ENCODE assay signal across 23 cellular contexts in genomic region chr2:217671871-217672270, GRCh38.
"Had no signal": no experiment of that assay in that cellular context is flagged by ENCODE, and none has a peak within 500 bp of the region (broad histone marks: within the 10 kb centered on the region; RNA-seq: fewer than 3 reads in every experiment).

No MANE protein-coding gene starts in this region.

- DNase-seq: activated B cell treated with CpG ODN at 0.5 μM for 24 hours; activated CD8-positive, alpha-beta memory T cell treated with anti-CD3 and anti-CD28 coated beads, Interleukin-2, amount 10 ng/mL, durations not matched to agents 7 days and 5 days; activated CD8-positive, alpha-beta T cell treated with anti-CD3 and anti-CD28 coated beads, Interleukin-2, amount 10 ng/mL, durations not matched to agents 7 days and 5 days; activated T-cell treated with anti-CD3 and anti-CD28 coated beads, Interleukin-2, amount 50 U/mL, for 48 hours; dermis blood vessel endothelial cell; effector CD8-positive, alpha-beta T cell; erythroblast; foreskin melanocyte; left lung; lower lobe of right lung; mesenchymal stem cell; naive thymus-derived CD8-positive, alpha-beta T cell; nucleus accumbens; psoas muscle; stimulated activated CD4-positive, alpha-beta T cell treated with anti-CD3 and anti-CD28 coated beads, Interleukin-2, amount 100 ng/mL, for 48 hours; stimulated activated naive CD4-positive, alpha-beta T cell treated with Interleukin-2 at 50 U/mL for 16 hours; T-helper 2 cell had no signal

- H3K27ac ChIP-seq: left lung, lower lobe of right lung, parathyroid adenoma, psoas muscle, thyroid gland had no signal

- H3K4me1 Mint-ChIP-seq: activated B cell treated with CpG ODN at 0.5 μM for 24 hours; activated CD8-positive, alpha-beta memory T cell treated with anti-CD3 and anti-CD28 coated beads, Interleukin-2, amount 10 ng/mL, durations not matched to agents 7 days and 5 days; activated naive CD4-positive, alpha-beta T cell treated with anti-CD3 and anti-CD28 coated beads, Interleukin-2, amount 50 U/mL, for 24 hours; naive thymus-derived CD8-positive, alpha-beta T cell; neural crest cell had no signal

- H3K9me3 ChIP-seq: left lung, lower lobe of right lung, psoas muscle, thyroid gland had no signal

- H3K36me3 Mint-ChIP-seq: activated CD8-positive, alpha-beta memory T cell treated with anti-CD3 and anti-CD28 coated beads, Interleukin-2, amount 10 ng/mL, durations not matched to agents 7 days and 5 days; activated naive CD4-positive, alpha-beta T cell treated with anti-CD3 and anti-CD28 coated beads, Interleukin-2, amount 50 U/mL, for 24 hours; naive thymus-derived CD8-positive, alpha-beta T cell had no signal

- H3K4me3 Mint-ChIP-seq: activated B cell treated with CpG ODN at 0.5 μM for 24 hours; activated CD8-positive, alpha-beta memory T cell treated with anti-CD3 and anti-CD28 coated beads, Interleukin-2, amount 10 ng/mL, durations not matched to agents 7 days and 5 days; activated CD8-positive, alpha-beta T cell treated with anti-CD3 and anti-CD28 coated beads, Interleukin-2, amount 10 ng/mL, durations not matched to agents 7 days and 5 days; activated naive CD4-positive, alpha-beta T cell treated with anti-CD3 and anti-CD28 coated beads, Interleukin-2, amount 50 U/mL, for 24 hours; naive thymus-derived CD8-positive, alpha-beta T cell; neural crest cell had no signal

- H3K9ac ChIP-seq: parathyroid adenoma had no signal

- H3K9me3 Mint-ChIP-seq: activated naive CD4-positive, alpha-beta T cell treated with anti-CD3 and anti-CD28 coated beads, Interleukin-2, amount 50 U/mL, for 24 hours; activated T-helper 2 cell treated with anti-CD3 and anti-CD28 coated beads, Interferon-gamma antibody, Interleukin-2, Interleukin-4, amounts not matched to agents 10 μg/mL and 5 μg/mL and 100 μg/mL, durations not matched to agents 14 hours and 24 hours and 36 hours had no signal

- H3K4me3 ChIP-seq: left lung, lower lobe of right lung, psoas muscle, thyroid gland had no signal

- H2AFZ ChIP-seq: parathyroid adenoma had no signal

- H3K27me3 ChIP-seq: left lung, thyroid gland had no signal

- H3K36me3 ChIP-seq: left lung, lower lobe of right lung, thyroid gland had no signal

- H3K4me1 ChIP-seq: left lung, psoas muscle had no signal

- ATAC-seq: activated CD8-positive, alpha-beta memory T cell treated with anti-CD3 and anti-CD28 coated beads, Interleukin-2, amount 10 ng/mL, durations not matched to agents 7 days and 5 days; activated CD8-positive, alpha-beta T cell treated with anti-CD3 and anti-CD28 coated beads, Interleukin-2, amount 10 ng/mL, durations not matched to agents 7 days and 5 days; naive thymus-derived CD8-positive, alpha-beta T cell; SK-N-SH treated with all-trans-retinoic acid at 6 μM for 48 hours had no signal

- H3K27me3 Mint-ChIP-seq: activated CD8-positive, alpha-beta memory T cell treated with anti-CD3 and anti-CD28 coated beads, Interleukin-2, amount 10 ng/mL, durations not matched to agents 7 days and 5 days; activated naive CD4-positive, alpha-beta T cell treated with anti-CD3 and anti-CD28 coated beads, Interleukin-2, amount 50 U/mL, for 24 hours had no signal

- H3K27ac Mint-ChIP-seq: activated B cell treated with CpG ODN at 0.5 μM for 24 hours; activated CD8-positive, alpha-beta memory T cell treated with anti-CD3 and anti-CD28 coated beads, Interleukin-2, amount 10 ng/mL, durations not matched to agents 7 days and 5 days; activated CD8-positive, alpha-beta T cell treated with anti-CD3 and anti-CD28 coated beads, Interleukin-2, amount 10 ng/mL, durations not matched to agents 7 days and 5 days; activated naive CD4-positive, alpha-beta T cell treated with anti-CD3 and anti-CD28 coated beads, Interleukin-2, amount 50 U/mL, for 24 hours; activated T-helper 2 cell treated with anti-CD3 and anti-CD28 coated beads, Interferon-gamma antibody, Interleukin-2, Interleukin-4, amounts not matched to agents 10 μg/mL and 5 μg/mL and 100 μg/mL, durations not matched to agents 14 hours and 24 hours and 36 hours had no signal
